ENCODE assay signal across 13 cellular contexts in genomic region chr2:238024986-238025385, GRCh38. TPM values are rescaled to one million over a fixed set of nuclear protein-coding genes. Genes with fewer than 3 reads are reported as not detected.
DNase-seq lines count a peak whose midpoint lies in the region; ATAC-seq and TF ChIP-seq lines count a peak whose summit lies in the region.
"Had no signal": no experiment of that assay in that cellular context is flagged by ENCODE, and none has a peak within 500 bp of the region (broad histone marks: within the 10 kb centered on the region; RNA-seq: fewer than 3 reads in every experiment).

No MANE protein-coding gene starts in this region.

- no peaks in the 10 kb centered on the region for H3K27me3 ChIP-seq in Peyer's patch
- H3K27me3 ChIP-seq: spleen had no signal

- no peak overlapping the region for H3K4me3 Mint-ChIP-seq in activated naive CD8-positive, alpha-beta T cell treated with anti-CD3 and anti-CD28 coated beads, Interleukin-2, amount 10 ng/mL, durations not matched to agents 7 days and 5 days
- H3K4me3 Mint-ChIP-seq: B cell had no signal

- H3K9me3 Mint-ChIP-seq in activated naive CD8-positive, alpha-beta T cell treated with anti-CD3 and anti-CD28 coated beads, Interleukin-2, amount 10 ng/mL, durations not matched to agents 7 days and 5 days: no peaks in the 10 kb centered on the region

- H3K27me3 Mint-ChIP-seq in activated naive CD8-positive, alpha-beta T cell treated with anti-CD3 and anti-CD28 coated beads, Interleukin-2, amount 10 ng/mL, durations not matched to agents 7 days and 5 days: no peaks in the 10 kb centered on the region
- H3K27me3 Mint-ChIP-seq: B cell had no signal

- ATAC-seq in activated naive CD8-positive, alpha-beta T cell treated with anti-CD3 and anti-CD28 coated beads, Interleukin-2, amount 10 ng/mL, durations not matched to agents 7 days and 5 days (ENCODE audit: low read depth): peak; percentile 60
- ATAC-seq in GM18517 (IDR thresholded peaks at IDR 0.05; ENCODE audit: unreplicated experiment): no peak

- peak; percentile 23 for DNase-seq in activated naive CD4-positive, alpha-beta T cell treated with Interleukin-2 at 50 U/mL for 16 hours
- no peak for DNase-seq in activated naive CD4-positive, alpha-beta T cell (lab: John Stamatoyannopoulos, UW)
- DNase-seq in activated naive CD8-positive, alpha-beta T cell treated with anti-CD3 and anti-CD28 coated beads, Interleukin-2, amount 10 ng/mL, durations not matched to agents 7 days and 5 days: no peak
- peak; percentile 40 for DNase-seq in non-pigmented ciliary epithelial cell (ENCODE audit: low read depth)
- DNase-seq in coronary artery (ENCODE audit: low spot score): no peak
- DNase-seq in SHP77 (lab: John Stamatoyannopoulos, UW): no peak
- no peak for DNase-seq in Peyer's patch
- DNase-seq: MM.1S; NK-92 treated with Interleukin-12 subunit alpha and Interleukin-12 subunit beta, amount 100 ng/mL, for 24 hours; spleen had no signal

- H3K27ac ChIP-seq in coronary artery: no peak overlapping the region
- H3K27ac ChIP-seq in Peyer's patch: no peak overlapping the region
- H3K27ac ChIP-seq: spleen, VCaP had no signal

- H3K4me1 Mint-ChIP-seq in activated naive CD8-positive, alpha-beta T cell treated with anti-CD3 and anti-CD28 coated beads, Interleukin-2, amount 10 ng/mL, durations not matched to agents 7 days and 5 days: peaks cover 13% of the 10 kb centered on the region
- H3K4me1 Mint-ChIP-seq: B cell had no signal

- H3K4me1 ChIP-seq in Peyer's patch: no peaks in the 10 kb centered on the region

- POLR2A ChIA-PET in activated naive CD8-positive, alpha-beta T cell treated with anti-CD3 and anti-CD28 coated beads, Interleukin-2, amount 10 ng/mL, durations not matched to agents 7 days and 5 days (lab: Charles Lee): no interaction called here

- H3K36me3 ChIP-seq in Peyer's patch: peaks cover 0 to 25% (median 0%) of the 10 kb centered on the region in 3 donors

- H3K4me3 ChIP-seq in coronary artery (no peak overlapping the region), Peyer's patch (no peak overlapping the region)
- H3K4me3 ChIP-seq: spleen had no signal

- H3K9me3 ChIP-seq in Peyer's patch: no peaks in the 10 kb centered on the region
- H3K9me3 ChIP-seq: spleen had no signal

- TF ChIP-seq CTCF in coronary artery (IDR thresholded peaks at IDR 0.05) (no peak), Peyer's patch (IDR thresholded peaks at IDR 0.05) (no peak)

- TF ChIP-seq POLR2A in Peyer's patch (IDR thresholded peaks at IDR 0.05): no peak

- peaks cover 12% of the 10 kb centered on the region for H3K36me3 Mint-ChIP-seq in activated naive CD8-positive, alpha-beta T cell treated with anti-CD3 and anti-CD28 coated beads, Interleukin-2, amount 10 ng/mL, durations not matched to agents 7 days and 5 days

- peak overlapping the region; percentile 6 for H3K27ac Mint-ChIP-seq in activated naive CD8-positive, alpha-beta T cell treated with anti-CD3 and anti-CD28 coated beads, Interleukin-2, amount 10 ng/mL, durations not matched to agents 7 days and 5 days
- H3K27ac Mint-ChIP-seq: B cell had no signal

RNA-seq across cellular contexts. Expression of gene SCLY, which starts 35.8 kb away (rescaled TPM):
- 10 to 100 TPM; 27.8 to 30.6 TPM for total RNA-seq in activated naive CD8-positive, alpha-beta T cell treated with anti-CD3 and anti-CD28 coated beads, Interleukin-2, amount 10 ng/mL, durations not matched to agents 7 days and 5 days
- total RNA-seq in Peyer's patch: 10 to 100 TPM; 13.2 to 45.2 (median 24.2) TPM

RNA-seq across cellular contexts. Expression of gene UBE2F, which starts 58.2 kb away (rescaled TPM):
- 10 to 100 TPM; 49.0 to 49.8 TPM for total RNA-seq in activated naive CD8-positive, alpha-beta T cell treated with anti-CD3 and anti-CD28 coated beads, Interleukin-2, amount 10 ng/mL, durations not matched to agents 7 days and 5 days
- total RNA-seq in Peyer's patch: 10 to 100 TPM; 21.5 to 67.7 (median 50.3) TPM

Comparison
In these comparisons a context has a peak if more than half of its experiments do, and no peak if none do; other contexts are left out.
1. DNase-seq: peak in activated naive CD4-positive, alpha-beta T cell treated with Interleukin-2 at 50 U/mL for 16 hours (single experiment) and non-pigmented ciliary epithelial cell (single experiment); none in activated naive CD4-positive, alpha-beta T cell (0 of 4), activated naive CD8-positive, alpha-beta T cell treated with anti-CD3 and anti-CD28 coated beads, Interleukin-2, amount 10 ng/mL, durations not matched to agents 7 days and 5 days (single experiment), coronary artery (single experiment), SHP77 (0 of 2) and Peyer's patch (0 of 3).